1 cellular context compared by ENCODE assay signal in the genomic region with DNA sequence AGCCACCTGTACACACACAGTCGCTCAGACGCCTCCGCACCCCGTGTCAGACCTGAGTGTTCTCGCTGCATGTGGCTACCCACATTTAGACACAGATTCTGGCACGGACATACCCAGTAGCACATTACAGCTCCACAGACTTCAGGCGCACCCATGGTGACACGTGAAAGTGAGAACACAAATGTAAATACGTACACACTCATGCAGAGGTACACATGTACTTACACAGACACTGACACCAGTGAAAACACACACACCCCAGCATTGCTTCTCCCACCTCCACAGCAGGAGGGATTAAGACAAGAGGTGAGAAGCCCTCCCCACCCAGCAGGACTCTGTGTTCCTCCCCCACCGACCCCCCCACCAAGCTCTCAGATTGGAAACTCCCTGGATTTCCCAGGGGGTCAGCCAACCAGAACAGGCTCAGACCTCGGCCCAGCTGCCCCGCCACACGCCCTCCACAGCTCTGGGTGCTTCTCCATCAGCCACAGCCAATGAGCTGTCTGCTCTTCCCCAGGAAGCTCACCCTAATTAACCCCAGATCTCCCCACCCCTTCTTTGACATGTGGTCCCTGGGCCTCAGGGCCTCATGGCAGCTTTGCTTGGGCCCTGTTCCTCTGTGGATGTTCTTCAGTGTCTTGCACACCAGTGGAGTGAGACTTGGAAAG.
A peak's percentile ranks its signal among the peaks of the same experiment; 100 is the strongest.
TF ChIP-seq lines count a peak whose summit lies in the region.

No MANE protein-coding gene starts in this region.

TF ChIP-seq in HEK293, 187 proteins besides CTCF, POLR2A, EP300 and RAD21 (continued from another document):
- TF ChIP-seq, protein P1, sequence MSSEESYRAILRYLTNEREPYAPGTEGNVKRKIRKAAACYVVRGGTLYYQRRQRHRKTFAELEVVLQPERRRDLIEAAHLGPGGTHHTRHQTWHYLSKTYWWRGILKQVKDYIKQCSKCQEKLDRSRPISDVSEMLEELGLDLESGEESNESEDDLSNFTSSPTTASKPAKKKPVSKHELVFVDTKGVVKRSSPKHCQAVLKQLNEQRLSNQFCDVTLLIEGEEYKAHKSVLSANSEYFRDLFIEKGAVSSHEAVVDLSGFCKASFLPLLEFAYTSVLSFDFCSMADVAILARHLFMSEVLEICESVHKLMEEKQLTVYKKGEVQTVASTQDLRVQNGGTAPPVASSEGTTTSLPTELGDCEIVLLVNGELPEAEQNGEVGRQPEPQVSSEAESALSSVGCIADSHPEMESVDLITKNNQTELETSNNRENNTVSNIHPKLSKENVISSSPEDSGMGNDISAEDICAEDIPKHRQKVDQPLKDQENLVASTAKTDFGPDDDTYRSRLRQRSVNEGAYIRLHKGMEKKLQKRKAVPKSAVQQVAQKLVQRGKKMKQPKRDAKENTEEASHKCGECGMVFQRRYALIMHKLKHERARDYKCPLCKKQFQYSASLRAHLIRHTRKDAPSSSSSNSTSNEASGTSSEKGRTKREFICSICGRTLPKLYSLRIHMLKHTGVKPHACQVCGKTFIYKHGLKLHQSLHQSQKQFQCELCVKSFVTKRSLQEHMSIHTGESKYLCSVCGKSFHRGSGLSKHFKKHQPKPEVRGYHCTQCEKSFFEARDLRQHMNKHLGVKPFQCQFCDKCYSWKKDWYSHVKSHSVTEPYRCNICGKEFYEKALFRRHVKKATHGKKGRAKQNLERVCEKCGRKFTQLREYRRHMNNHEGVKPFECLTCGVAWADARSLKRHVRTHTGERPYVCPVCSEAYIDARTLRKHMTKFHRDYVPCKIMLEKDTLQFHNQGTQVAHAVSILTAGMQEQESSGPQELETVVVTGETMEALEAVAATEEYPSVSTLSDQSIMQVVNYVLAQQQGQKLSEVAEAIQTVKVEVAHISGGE (tag by site-specific recombination; conservative IDR thresholded peaks at IDR 0.05; ENCODE audit: low read depth), result no peak
- TF ChIP-seq, protein P2, sequence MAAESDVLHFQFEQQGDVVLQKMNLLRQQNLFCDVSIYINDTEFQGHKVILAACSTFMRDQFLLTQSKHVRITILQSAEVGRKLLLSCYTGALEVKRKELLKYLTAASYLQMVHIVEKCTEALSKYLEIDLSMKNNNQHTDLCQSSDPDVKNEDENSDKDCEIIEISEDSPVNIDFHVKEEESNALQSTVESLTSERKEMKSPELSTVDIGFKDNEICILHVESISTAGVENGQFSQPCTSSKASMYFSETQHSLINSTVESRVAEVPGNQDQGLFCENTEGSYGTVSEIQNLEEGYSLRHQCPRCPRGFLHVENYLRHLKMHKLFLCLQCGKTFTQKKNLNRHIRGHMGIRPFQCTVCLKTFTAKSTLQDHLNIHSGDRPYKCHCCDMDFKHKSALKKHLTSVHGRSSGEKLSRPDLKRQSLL (tag by site-specific recombination; IDR thresholded peaks at IDR 0.05), result no peak
- peak; percentile 52 for TF ChIP-seq SP2 (tag by site-specific recombination; IDR thresholded peaks at IDR 0.05)
